In the genomic region with DNA sequence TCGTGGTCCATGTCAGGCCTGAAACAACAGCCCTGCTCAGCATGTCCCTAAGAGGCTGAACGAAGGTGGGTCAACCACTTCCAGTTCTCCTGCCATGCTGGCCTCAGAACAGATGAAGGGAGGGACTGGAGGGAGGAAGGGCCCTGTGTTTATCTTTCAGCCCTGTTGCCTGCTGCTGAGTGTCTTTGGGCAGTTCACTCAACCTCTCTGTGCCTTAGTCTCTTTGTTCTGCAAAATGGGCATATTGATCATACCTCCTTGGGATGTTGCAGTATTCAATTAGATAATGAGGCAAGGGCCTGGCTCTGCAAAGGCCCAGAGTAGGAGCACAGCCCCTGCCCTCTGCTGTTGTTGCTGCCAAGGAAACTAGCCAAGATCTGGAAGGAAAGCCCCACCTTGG, we compare ENCODE assay signal across 2 cellular contexts.
TF ChIP-seq lines count a peak whose summit lies in the region.

No MANE protein-coding gene starts in this region.

TF ChIP-seq in HepG2, 621 proteins besides CTCF, POLR2A, EP300 and RAD21:
- no peak for TF ChIP-seq NR2C2 (CRISPR knock-in tag; IDR thresholded peaks at IDR 0.05; ENCODE audit: borderline replicate concordance)
- TF ChIP-seq ZNF768 (CRISPR knock-in tag; IDR thresholded peaks at IDR 0.05): peak; percentile 56; the same call in 1 of the 2 replicates

TF ChIP-seq in H1, 55 proteins besides CTCF, POLR2A, EP300 and RAD21:
- TF ChIP-seq HDAC6 (IDR thresholded peaks at IDR 0.05; ENCODE audit: low read depth, low read length): no peak
- peak; percentile 9; the same call in 1 of the 2 replicates for TF ChIP-seq KDM1A (IDR thresholded peaks at IDR 0.05; ENCODE audit: borderline replicate concordance, low read length)
